1 cellular context compared by ENCODE assay signal in the genomic region with DNA sequence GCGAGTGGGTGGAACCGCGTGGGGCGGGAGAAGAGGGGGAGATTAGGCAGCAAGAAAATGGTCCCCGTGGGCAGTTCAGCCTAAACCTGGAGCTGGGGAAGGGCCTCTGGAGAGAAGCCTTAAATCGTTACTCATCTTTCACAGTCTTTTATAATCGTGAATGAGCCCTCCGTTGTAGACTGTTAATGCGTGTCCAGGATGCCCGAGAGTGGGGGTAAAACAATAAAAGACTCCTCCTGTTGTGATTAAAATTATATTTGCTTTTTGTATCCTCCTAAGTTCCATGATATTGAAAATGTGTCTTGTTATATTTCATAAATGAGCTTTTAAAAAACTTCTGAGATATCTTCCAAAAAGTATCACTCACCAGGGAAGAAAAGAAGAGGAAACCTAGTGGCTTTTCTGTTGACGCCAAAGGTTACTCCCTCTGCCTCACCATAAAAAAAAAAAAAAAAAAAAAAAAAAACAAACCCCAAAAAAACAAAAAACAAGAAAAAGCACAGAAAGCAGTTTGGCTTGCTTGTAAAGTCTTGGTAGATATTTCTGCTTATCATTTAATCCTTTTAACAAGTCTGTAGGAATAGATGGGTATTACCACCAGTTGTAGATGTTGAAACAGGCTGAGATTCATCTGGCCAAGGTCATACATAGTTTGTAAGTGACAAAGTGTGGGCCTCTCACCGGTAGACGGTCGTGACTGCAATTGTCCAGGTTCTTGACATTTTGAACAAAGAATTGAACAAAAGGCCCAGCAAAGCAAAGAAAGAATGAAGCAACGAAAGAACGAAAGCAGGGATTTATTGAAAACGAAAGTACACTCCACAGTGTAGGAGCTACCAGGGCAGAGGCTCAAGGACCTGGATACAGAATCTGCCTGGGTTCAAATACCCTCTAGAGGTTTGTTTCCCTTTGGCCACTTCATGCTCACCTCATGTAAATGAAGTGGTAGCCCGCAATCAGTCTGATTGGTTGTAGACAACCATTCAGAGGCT.
TF ChIP-seq lines count a peak whose summit lies in the region.

No MANE protein-coding gene starts in this region.

TF ChIP-seq in K562, 482 proteins besides CTCF, POLR2A, EP300 and RAD21 (continued from another document and continues in another):
- TF ChIP-seq, protein P1, sequence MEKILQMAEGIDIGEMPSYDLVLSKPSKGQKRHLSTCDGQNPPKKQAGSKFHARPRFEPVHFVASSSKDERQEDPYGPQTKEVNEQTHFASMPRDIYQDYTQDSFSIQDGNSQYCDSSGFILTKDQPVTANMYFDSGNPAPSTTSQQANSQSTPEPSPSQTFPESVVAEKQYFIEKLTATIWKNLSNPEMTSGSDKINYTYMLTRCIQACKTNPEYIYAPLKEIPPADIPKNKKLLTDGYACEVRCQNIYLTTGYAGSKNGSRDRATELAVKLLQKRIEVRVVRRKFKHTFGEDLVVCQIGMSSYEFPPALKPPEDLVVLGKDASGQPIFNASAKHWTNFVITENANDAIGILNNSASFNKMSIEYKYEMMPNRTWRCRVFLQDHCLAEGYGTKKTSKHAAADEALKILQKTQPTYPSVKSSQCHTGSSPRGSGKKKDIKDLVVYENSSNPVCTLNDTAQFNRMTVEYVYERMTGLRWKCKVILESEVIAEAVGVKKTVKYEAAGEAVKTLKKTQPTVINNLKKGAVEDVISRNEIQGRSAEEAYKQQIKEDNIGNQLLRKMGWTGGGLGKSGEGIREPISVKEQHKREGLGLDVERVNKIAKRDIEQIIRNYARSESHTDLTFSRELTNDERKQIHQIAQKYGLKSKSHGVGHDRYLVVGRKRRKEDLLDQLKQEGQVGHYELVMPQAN (IDR thresholded peaks at IDR 0.05; ENCODE audit: borderline replicate concordance): no peak
- no peak for TF ChIP-seq JUN (IDR thresholded peaks at IDR 0.05; ENCODE audit: borderline replicate concordance, low read depth, low read length)
- TF ChIP-seq JUN (CRISPR knock-in tag; IDR thresholded peaks at IDR 0.05; ENCODE audit: borderline replicate concordance): no peak
- TF ChIP-seq, protein P2, sequence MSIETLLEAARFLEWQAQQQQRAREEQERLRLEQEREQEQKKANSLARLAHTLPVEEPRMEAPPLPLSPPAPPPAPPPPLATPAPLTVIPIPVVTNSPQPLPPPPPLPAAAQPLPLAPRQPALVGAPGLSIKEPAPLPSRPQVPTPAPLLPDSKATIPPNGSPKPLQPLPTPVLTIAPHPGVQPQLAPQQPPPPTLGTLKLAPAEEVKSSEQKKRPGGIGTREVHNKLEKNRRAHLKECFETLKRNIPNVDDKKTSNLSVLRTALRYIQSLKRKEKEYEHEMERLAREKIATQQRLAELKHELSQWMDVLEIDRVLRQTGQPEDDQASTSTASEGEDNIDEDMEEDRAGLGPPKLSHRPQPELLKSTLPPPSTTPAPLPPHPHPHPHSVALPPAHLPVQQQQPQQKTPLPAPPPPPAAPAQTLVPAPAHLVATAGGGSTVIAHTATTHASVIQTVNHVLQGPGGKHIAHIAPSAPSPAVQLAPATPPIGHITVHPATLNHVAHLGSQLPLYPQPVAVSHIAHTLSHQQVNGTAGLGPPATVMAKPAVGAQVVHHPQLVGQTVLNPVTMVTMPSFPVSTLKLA (conservative IDR thresholded peaks at IDR 0.05): 0 out of 4 replicates have a peak, but pooled peaks of 1 of the 2 experiments have one; percentile 5
- no peak for TF ChIP-seq DMBX1 (CRISPR knock-in tag; IDR thresholded peaks at IDR 0.05; ENCODE audit: borderline replicate concordance)
- no peak for TF ChIP-seq KAT7 (CRISPR knock-in tag; IDR thresholded peaks at IDR 0.05; ENCODE audit: borderline replicate concordance)
- TF ChIP-seq, protein P3, sequence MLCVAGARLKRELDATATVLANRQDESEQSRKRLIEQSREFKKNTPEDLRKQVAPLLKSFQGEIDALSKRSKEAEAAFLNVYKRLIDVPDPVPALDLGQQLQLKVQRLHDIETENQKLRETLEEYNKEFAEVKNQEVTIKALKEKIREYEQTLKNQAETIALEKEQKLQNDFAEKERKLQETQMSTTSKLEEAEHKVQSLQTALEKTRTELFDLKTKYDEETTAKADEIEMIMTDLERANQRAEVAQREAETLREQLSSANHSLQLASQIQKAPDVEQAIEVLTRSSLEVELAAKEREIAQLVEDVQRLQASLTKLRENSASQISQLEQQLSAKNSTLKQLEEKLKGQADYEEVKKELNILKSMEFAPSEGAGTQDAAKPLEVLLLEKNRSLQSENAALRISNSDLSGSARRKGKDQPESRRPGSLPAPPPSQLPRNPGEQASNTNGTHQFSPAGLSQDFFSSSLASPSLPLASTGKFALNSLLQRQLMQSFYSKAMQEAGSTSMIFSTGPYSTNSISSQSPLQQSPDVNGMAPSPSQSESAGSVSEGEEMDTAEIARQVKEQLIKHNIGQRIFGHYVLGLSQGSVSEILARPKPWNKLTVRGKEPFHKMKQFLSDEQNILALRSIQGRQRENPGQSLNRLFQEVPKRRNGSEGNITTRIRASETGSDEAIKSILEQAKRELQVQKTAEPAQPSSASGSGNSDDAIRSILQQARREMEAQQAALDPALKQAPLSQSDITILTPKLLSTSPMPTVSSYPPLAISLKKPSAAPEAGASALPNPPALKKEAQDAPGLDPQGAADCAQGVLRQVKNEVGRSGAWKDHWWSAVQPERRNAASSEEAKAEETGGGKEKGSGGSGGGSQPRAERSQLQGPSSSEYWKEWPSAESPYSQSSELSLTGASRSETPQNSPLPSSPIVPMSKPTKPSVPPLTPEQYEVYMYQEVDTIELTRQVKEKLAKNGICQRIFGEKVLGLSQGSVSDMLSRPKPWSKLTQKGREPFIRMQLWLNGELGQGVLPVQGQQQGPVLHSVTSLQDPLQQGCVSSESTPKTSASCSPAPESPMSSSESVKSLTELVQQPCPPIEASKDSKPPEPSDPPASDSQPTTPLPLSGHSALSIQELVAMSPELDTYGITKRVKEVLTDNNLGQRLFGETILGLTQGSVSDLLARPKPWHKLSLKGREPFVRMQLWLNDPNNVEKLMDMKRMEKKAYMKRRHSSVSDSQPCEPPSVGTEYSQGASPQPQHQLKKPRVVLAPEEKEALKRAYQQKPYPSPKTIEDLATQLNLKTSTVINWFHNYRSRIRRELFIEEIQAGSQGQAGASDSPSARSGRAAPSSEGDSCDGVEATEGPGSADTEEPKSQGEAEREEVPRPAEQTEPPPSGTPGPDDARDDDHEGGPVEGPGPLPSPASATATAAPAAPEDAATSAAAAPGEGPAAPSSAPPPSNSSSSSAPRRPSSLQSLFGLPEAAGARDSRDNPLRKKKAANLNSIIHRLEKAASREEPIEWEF (CRISPR knock-in tag; IDR thresholded peaks at IDR 0.05): peak; percentile 51; the same call in 1 of the 2 replicates
- no peak for TF ChIP-seq PTBP1 (IDR thresholded peaks at IDR 0.05; ENCODE audit: low read depth, low read length)
- no peak; the same call in 1 of the 2 replicates for TF ChIP-seq DPF2 (IDR thresholded peaks at IDR 0.05)
- TF ChIP-seq CBX3 (IDR thresholded peaks at IDR 0.05; ENCODE audit: borderline replicate concordance in 1 of 2, low read length in 2 of 2): no peak
- TF ChIP-seq TFAM (CRISPR knock-in tag; conservative IDR thresholded peaks at IDR 0.05): no peak
- no peak for TF ChIP-seq NFYB (IDR thresholded peaks at IDR 0.05; ENCODE audit: extremely low read depth, insufficient read length)
- TF ChIP-seq RBM22 (IDR thresholded peaks at IDR 0.05; ENCODE audit: low read depth, low read length, poor library complexity, severe bottlenecking): no peak
- peak; percentile 39; the same call in 1 of the 2 replicates for TF ChIP-seq ZNF384 (IDR thresholded peaks at IDR 0.05; ENCODE audit: low read depth, low read length)
- TF ChIP-seq FOXJ3 (CRISPR knock-in tag; IDR thresholded peaks at IDR 0.05): no peak
- no peak for TF ChIP-seq ZNF445 (CRISPR knock-in tag; IDR thresholded peaks at IDR 0.05; ENCODE audit: low read depth)
- no peak for TF ChIP-seq MEIS2 (IDR thresholded peaks at IDR 0.05; ENCODE audit: partially characterized antibody)
- peak in 1 of 3 experiments; percentile 60 for TF ChIP-seq YY1 (IDR thresholded peaks at IDR 0.05; ENCODE audit: borderline replicate concordance in 1 of 3, control insufficient read depth in 1 of 3, extremely low read depth in 1 of 3, insufficient read depth in 3 of 3, insufficient read length in 1 of 3, insufficient replicate concordance in 2 of 3, low read depth in 1 of 3, low read length in 2 of 3)
- no peak for TF ChIP-seq RBM15 (IDR thresholded peaks at IDR 0.05; ENCODE audit: insufficient read depth, low read length)
- TF ChIP-seq RB1 (IDR thresholded peaks at IDR 0.05; ENCODE audit: low read depth): no peak
- TF ChIP-seq RBM39 (optimal IDR thresholded peaks at IDR 0.05; ENCODE audit: low read depth, low read length): no peak
- TF ChIP-seq GATA2 (CRISPR knock-in tag; IDR thresholded peaks at IDR 0.05): no peak
- 0 out of 2 replicates have a peak, but pooled peaks have one; percentile 40 for TF ChIP-seq PYGO2 (tag; IDR thresholded peaks at IDR 0.05)
- TF ChIP-seq ZZZ3 (IDR thresholded peaks at IDR 0.05): no peak
- TF ChIP-seq RBBP5 (IDR thresholded peaks at IDR 0.05; ENCODE audit: borderline replicate concordance, insufficient read depth, low read length, poor library complexity, severe bottlenecking): no peak
- TF ChIP-seq HSF4 (CRISPR knock-in tag; IDR thresholded peaks at IDR 0.05; ENCODE audit: borderline replicate concordance): 0 out of 2 replicates have a peak, but pooled peaks have one; percentile 21
- TF ChIP-seq, protein P4, sequence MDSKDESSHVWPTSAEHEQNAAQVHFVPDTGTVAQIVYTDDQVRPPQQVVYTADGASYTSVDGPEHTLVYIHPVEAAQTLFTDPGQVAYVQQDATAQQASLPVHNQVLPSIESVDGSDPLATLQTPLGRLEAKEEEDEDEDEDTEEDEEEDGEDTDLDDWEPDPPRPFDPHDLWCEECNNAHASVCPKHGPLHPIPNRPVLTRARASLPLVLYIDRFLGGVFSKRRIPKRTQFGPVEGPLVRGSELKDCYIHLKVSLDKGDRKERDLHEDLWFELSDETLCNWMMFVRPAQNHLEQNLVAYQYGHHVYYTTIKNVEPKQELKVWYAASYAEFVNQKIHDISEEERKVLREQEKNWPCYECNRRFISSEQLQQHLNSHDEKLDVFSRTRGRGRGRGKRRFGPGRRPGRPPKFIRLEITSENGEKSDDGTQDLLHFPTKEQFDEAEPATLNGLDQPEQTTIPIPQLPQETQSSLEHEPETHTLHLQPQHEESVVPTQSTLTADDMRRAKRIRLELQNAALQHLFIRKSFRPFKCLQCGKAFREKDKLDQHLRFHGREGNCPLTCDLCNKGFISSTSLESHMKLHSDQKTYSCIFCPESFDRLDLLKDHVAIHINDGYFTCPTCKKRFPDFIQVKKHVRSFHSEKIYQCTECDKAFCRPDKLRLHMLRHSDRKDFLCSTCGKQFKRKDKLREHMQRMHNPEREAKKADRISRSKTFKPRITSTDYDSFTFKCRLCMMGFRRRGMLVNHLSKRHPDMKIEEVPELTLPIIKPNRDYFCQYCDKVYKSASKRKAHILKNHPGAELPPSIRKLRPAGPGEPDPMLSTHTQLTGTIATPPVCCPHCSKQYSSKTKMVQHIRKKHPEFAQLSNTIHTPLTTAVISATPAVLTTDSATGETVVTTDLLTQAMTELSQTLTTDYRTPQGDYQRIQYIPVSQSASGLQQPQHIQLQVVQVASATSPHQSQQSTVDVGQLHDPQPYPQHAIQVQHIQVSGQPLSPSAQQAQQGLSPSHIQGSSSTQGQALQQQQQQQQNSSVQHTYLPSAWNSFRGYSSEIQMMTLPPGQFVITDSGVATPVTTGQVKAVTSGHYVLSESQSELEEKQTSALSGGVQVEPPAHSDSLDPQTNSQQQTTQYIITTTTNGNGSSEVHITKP (IDR thresholded peaks at IDR 0.05; ENCODE audit: partially characterized antibody): no peak
- no peak for TF ChIP-seq SMAD2 (IDR thresholded peaks at IDR 0.05; ENCODE audit: low read depth, low read length)
- TF ChIP-seq DNMT1 (IDR thresholded peaks at IDR 0.05): no peak
- TF ChIP-seq ZBED1 (IDR thresholded peaks at IDR 0.05): no peak
- TF ChIP-seq ZNF347 (CRISPR knock-in tag; IDR thresholded peaks at IDR 0.05; ENCODE audit: low read depth): no peak
- no peak for TF ChIP-seq ZNF76 (CRISPR knock-in tag; IDR thresholded peaks at IDR 0.05; ENCODE audit: borderline replicate concordance)
- TF ChIP-seq ZNF766 (CRISPR knock-in tag; conservative IDR thresholded peaks at IDR 0.05): 0 out of 2 replicates have a peak, but pooled peaks have one; percentile 15
- no peak for TF ChIP-seq PHF21A (IDR thresholded peaks at IDR 0.05; ENCODE audit: borderline replicate concordance, low read depth)
- TF ChIP-seq, protein P5, sequence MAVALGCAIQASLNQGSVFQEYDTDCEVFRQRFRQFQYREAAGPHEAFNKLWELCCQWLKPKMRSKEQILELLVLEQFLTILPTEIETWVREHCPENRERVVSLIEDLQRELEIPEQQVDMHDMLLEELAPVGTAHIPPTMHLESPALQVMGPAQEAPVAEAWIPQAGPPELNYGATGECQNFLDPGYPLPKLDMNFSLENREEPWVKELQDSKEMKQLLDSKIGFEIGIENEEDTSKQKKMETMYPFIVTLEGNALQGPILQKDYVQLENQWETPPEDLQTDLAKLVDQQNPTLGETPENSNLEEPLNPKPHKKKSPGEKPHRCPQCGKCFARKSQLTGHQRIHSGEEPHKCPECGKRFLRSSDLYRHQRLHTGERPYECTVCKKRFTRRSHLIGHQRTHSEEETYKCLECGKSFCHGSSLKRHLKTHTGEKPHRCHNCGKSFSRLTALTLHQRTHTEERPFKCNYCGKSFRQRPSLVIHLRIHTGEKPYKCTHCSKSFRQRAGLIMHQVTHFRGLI (CRISPR knock-in tag; IDR thresholded peaks at IDR 0.05): no peak
- no peak for TF ChIP-seq FOSL1 (tag; conservative IDR thresholded peaks at IDR 0.05)
- TF ChIP-seq, protein P6, sequence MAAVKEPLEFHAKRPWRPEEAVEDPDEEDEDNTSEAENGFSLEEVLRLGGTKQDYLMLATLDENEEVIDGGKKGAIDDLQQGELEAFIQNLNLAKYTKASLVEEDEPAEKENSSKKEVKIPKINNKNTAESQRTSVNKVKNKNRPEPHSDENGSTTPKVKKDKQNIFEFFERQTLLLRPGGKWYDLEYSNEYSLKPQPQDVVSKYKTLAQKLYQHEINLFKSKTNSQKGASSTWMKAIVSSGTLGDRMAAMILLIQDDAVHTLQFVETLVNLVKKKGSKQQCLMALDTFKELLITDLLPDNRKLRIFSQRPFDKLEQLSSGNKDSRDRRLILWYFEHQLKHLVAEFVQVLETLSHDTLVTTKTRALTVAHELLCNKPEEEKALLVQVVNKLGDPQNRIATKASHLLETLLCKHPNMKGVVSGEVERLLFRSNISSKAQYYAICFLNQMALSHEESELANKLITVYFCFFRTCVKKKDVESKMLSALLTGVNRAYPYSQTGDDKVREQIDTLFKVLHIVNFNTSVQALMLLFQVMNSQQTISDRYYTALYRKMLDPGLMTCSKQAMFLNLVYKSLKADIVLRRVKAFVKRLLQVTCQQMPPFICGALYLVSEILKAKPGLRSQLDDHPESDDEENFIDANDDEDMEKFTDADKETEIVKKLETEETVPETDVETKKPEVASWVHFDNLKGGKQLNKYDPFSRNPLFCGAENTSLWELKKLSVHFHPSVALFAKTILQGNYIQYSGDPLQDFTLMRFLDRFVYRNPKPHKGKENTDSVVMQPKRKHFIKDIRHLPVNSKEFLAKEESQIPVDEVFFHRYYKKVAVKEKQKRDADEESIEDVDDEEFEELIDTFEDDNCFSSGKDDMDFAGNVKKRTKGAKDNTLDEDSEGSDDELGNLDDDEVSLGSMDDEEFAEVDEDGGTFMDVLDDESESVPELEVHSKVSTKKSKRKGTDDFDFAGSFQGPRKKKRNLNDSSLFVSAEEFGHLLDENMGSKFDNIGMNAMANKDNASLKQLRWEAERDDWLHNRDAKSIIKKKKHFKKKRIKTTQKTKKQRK (IDR thresholded peaks at IDR 0.05; ENCODE audit: borderline replicate concordance, low read depth, low read length): no peak
- TF ChIP-seq ZNF175 (CRISPR knock-in tag; IDR thresholded peaks at IDR 0.05; ENCODE audit: low read depth): peak; percentile 67; the same call in 1 of the 2 replicates
- no peak for TF ChIP-seq MBD2 (IDR thresholded peaks at IDR 0.05; ENCODE audit: borderline replicate concordance, low read depth)
